In genomic region chr2:65794994-65795393, GRCh38 we compare ENCODE assay signal across 35 cellular contexts.
"Had no signal": no experiment of that assay in that cellular context is flagged by ENCODE, and none has a peak within 500 bp of the region (broad histone marks: within the 10 kb centered on the region; RNA-seq: fewer than 3 reads in every experiment).

No MANE protein-coding gene starts in this region.

- DNase-seq: Karpas-422, Kasumi-1, MG63, MM.1S, MV-4-11, NCI-H1048, NCI-H1092, NCI-H1092 treated with DMSO at 0.1 percent for 48 hours, NCI-H1105, NCI-H1105 treated with DMSO at 0.1 percent for 48 hours, NCI-H1417, NCI-H1417 treated with DMSO at 0.1 percent for 48 hours, NCI-H1436, NCI-H1436 treated with DMSO at 0.1 percent for 48 hours, NCI-H146, NCI-H1694, NCI-H1694 treated with DMSO at 0.1 percent for 48 hours, NCI-H187, NCI-H187 treated with DMSO at 0.1 percent for 48 hours, NCI-H1930, NCI-H2029, NCI-H2029 treated with DMSO at 0.1 percent for 48 hours, NCI-H2081, NCI-H2081 treated with DMSO at 0.1 percent for 48 hours, NCI-H2107, NCI-H2171, NCI-H2171 treated with DMSO at 0.1 percent for 48 hours, NCI-H2227 treated with DMSO at 0.1 percent for 48 hours, NCI-H226, NCI-H345, NCI-H446, NCI-H446 treated with DMSO at 0.1 percent for 48 hours, NCI-H510A, NCI-H510A treated with DMSO at 0.1 percent for 48 hours, NCI-H524 had no signal

- H3K4me3 ChIP-seq: MG63 had no signal

- H3K36me3 ChIP-seq: MG63 had no signal

- H3K9me3 ChIP-seq: MG63 had no signal
